ENCODE assay signal across 20 cellular contexts in the genomic region with DNA sequence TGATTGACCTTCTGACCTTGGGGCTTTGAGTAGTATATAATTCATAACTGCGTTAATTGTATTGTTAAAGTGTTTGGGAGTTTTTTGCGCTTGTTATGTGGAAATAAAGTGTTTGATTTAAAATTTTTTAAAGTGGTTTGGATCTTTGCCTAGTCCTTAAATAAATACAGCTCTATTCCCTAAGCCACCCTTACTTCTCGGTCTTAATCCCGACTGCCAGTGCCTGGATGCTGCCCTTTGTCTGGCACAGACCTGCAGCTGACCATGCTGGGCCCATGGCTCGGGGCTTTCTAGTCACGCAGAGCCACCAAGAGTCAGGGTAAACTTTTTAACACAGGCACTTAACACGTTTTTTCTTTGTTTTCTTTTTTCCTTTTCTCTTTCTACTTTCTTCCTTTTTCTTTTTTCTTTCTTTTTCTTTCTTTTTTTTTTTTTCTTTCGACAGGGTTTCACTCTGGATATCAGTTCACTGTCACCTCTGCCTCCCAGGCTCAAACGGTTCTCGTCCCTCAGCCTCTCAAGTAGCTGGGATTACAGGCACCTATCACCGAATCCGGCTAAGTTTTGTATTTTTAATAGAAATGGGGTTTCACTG. TPM values are rescaled to one million over a fixed set of nuclear protein-coding genes. Genes with fewer than 3 reads are reported as not detected.
DNase-seq lines count a peak whose midpoint lies in the region; ATAC-seq, FAIRE-seq and TF ChIP-seq lines count a peak whose summit lies in the region.
"Had no signal": no experiment of that assay in that cellular context is flagged by ENCODE, and none has a peak within 500 bp of the region (broad histone marks: within the 10 kb centered on the region; RNA-seq: fewer than 3 reads in every experiment).

No MANE protein-coding gene starts in this region.

- no peaks in the 10 kb centered on the region for H3K27me3 ChIP-seq in lung (ENCODE audit: control insufficient read depth, insufficient read depth)
- H3K27me3 ChIP-seq: BE2C had no signal

- no peaks in the 10 kb centered on the region for H3K27me3 Mint-ChIP-seq in stimulated activated naive CD8-positive, alpha-beta T cell treated with anti-CD3 and anti-CD28 coated beads, Interleukin-15, Interleukin-2, amounts not matched to agents 100 ng/mL and 50 ng/mL, for 24 hours
- H3K27me3 Mint-ChIP-seq in stimulated activated naive CD8-positive, alpha-beta T cell treated with anti-CD3 and anti-CD28 coated beads, Interleukin-15, amount 100 ng/mL, for 72 hours, result no peaks in the 10 kb centered on the region

- 71 to 84% methylated on average over 12 of the region's 12 CpGs for WGBS in lung, 2 donors

- peak overlapping the region; percentile 30 for H3K27ac ChIP-seq in epithelial cell of prostate
- H3K27ac ChIP-seq in lung (ENCODE audit: low read depth in 1 of 2, low read length in 1 of 2), result no peak overlapping the region

- peak overlapping the region; percentile 15 for H3K27ac Mint-ChIP-seq in stimulated activated naive CD8-positive, alpha-beta T cell treated with anti-CD3 and anti-CD28 coated beads, Interleukin-15, Interleukin-2, amounts not matched to agents 100 ng/mL and 50 ng/mL, for 24 hours
- H3K27ac Mint-ChIP-seq in stimulated activated naive CD8-positive, alpha-beta T cell treated with anti-CD3 and anti-CD28 coated beads, Interleukin-15, amount 100 ng/mL, for 72 hours, result peak overlapping the region in 1 of 2 donors; percentile 51

- no peak for TF ChIP-seq CTCF in lung (IDR thresholded peaks at IDR 0.05; ENCODE audit: control extremely low read depth, extremely low read depth)
- no peak for TF ChIP-seq CTCF in D721Med (IDR thresholded peaks at IDR 0.05; ENCODE audit: insufficient read depth, missing control alignments)

- no peak for ATAC-seq in stimulated activated naive CD8-positive, alpha-beta T cell treated with anti-CD3 and anti-CD28 coated beads, Interleukin-15, amount 100 ng/mL, for 72 hours
- ATAC-seq in lung (ENCODE audit: insufficient read depth, low FRiP score) (peak; percentile 60), HG03565 (IDR thresholded peaks at IDR 0.05; ENCODE audit: unreplicated experiment) (no peak)
- ATAC-seq: CD8-positive, alpha-beta T cell; Panc1; Right ventricle myocardium inferior had no signal

- peaks cover 3% of the 10 kb centered on the region for H3K4me1 Mint-ChIP-seq in stimulated activated naive CD8-positive, alpha-beta T cell treated with anti-CD3 and anti-CD28 coated beads, Interleukin-15, Interleukin-2, amounts not matched to agents 100 ng/mL and 50 ng/mL, for 24 hours (ENCODE audit: low read depth)
- H3K4me1 Mint-ChIP-seq in stimulated activated naive CD8-positive, alpha-beta T cell treated with anti-CD3 and anti-CD28 coated beads, Interleukin-15, amount 100 ng/mL, for 72 hours, result no peaks in the 10 kb centered on the region

- no peak overlapping the region for H3K4me3 ChIP-seq in lung

- peaks cover 11 to 49% of the 10 kb centered on the region in 2 donors for H3K36me3 ChIP-seq in lung (ENCODE audit: control insufficient read depth in 2 of 2, insufficient read depth in 2 of 2, low read length in 2 of 2)

- no peaks in the 10 kb centered on the region for H3K4me1 ChIP-seq in lung (ENCODE audit: control insufficient read depth in 2 of 2, insufficient read depth in 2 of 2, low read length in 2 of 2)
- H3K4me1 ChIP-seq: BE2C had no signal

- no peak overlapping the region for H3K4me3 Mint-ChIP-seq in stimulated activated naive CD8-positive, alpha-beta T cell treated with anti-CD3 and anti-CD28 coated beads, Interleukin-15, Interleukin-2, amounts not matched to agents 100 ng/mL and 50 ng/mL, for 24 hours
- H3K4me3 Mint-ChIP-seq in stimulated activated naive CD8-positive, alpha-beta T cell treated with anti-CD3 and anti-CD28 coated beads, Interleukin-15, amount 100 ng/mL, for 72 hours, result no peak overlapping the region
- H3K4me3 Mint-ChIP-seq: CD8-positive, alpha-beta T cell had no signal

- no peaks in the 10 kb centered on the region for H3K9me3 Mint-ChIP-seq in stimulated activated naive CD8-positive, alpha-beta T cell treated with anti-CD3 and anti-CD28 coated beads, Interleukin-15, Interleukin-2, amounts not matched to agents 100 ng/mL and 50 ng/mL, for 24 hours
- H3K9me3 Mint-ChIP-seq in stimulated activated naive CD8-positive, alpha-beta T cell treated with anti-CD3 and anti-CD28 coated beads, Interleukin-15, amount 100 ng/mL, for 72 hours, result no peaks in the 10 kb centered on the region
- H3K9me3 Mint-ChIP-seq: CD8-positive, alpha-beta T cell had no signal

- no peaks in the 10 kb centered on the region for H3K9me3 ChIP-seq in lung (ENCODE audit: control insufficient read depth in 2 of 2, insufficient read depth in 1 of 2, low read length in 1 of 2)
- H3K9me3 ChIP-seq: BE2C had no signal

- no peak for FAIRE-seq in D721Med (lab: Jason Lieb, UNC)
- FAIRE-seq: GM12892, HTR-8/SVneo had no signal

- DNase-seq in stimulated activated naive CD8-positive, alpha-beta T cell treated with anti-CD3 and anti-CD28 coated beads, Interleukin-15, amount 100 ng/mL, for 72 hours, result no peak
- no peak for DNase-seq in epithelial cell of prostate (ENCODE audit: low read depth, low spot score)
- DNase-seq in lung (ENCODE audit: low spot score), result no peak
- no peak for DNase-seq in T1000 (lab: John Stamatoyannopoulos, UW)
- no peak for DNase-seq in D721Med (ENCODE audit: insufficient read length, low spot score)
- DNase-seq: BE2C; CD8-positive, alpha-beta T cell; DND-41; GDM1; MV-4-11; NCI-H1436 treated with DMSO at 0.1 percent for 48 hours; NCI-H446 treated with DMSO at 0.1 percent for 48 hours; NCI-H748 treated with DMSO at 0.1 percent for 48 hours had no signal

- H3K36me3 Mint-ChIP-seq in stimulated activated naive CD8-positive, alpha-beta T cell treated with anti-CD3 and anti-CD28 coated beads, Interleukin-15, Interleukin-2, amounts not matched to agents 100 ng/mL and 50 ng/mL, for 24 hours (ENCODE audit: low read depth), result peaks cover 49% of the 10 kb centered on the region

RNA-seq across cellular contexts. Expression of gene SLC5A11, which starts 19.6 kb away (rescaled TPM):
- 1 to 10 TPM in 1 of 2 donors, not detected in 1; 1.1 TPM for total RNA-seq in lung
- polyA plus RNA-seq in lung, result under 1 TPM in 1 of 2 donors, not detected in 1; 0.05 TPM
- total RNA-seq: Right ventricle myocardium inferior had no signal
- polyA plus RNA-seq: AG04450 had no signal
